Comparison of ENCODE assay signal across 2 cellular contexts in the genomic region with DNA sequence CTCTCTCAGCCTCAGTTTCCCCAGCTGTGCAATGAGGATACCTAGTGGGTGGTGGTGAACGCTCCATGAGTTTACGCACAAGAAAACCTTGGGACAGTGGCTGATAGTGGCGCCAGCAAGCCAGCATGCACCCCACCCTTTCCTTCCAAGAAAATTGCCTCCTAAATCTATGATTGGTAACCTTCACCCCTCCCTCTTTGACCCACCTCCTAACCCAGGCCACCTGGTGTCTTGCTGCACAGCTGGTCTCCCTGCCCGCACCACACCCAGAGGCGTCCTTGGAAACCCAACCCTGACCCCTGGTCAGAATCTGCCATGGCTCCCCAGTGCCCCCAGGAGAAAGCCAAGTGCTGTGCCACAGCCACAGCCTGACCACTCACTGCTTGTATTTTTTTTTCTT.
TF ChIP-seq lines count a peak whose summit lies in the region.

No MANE protein-coding gene starts in this region.

TF ChIP-seq in A549, 52 proteins besides CTCF, POLR2A, EP300 and RAD21:
- TF ChIP-seq FOSB (CRISPR knock-in tag; IDR thresholded peaks at IDR 0.05) (0 out of 2 replicates have a peak, but pooled peaks have one; percentile 73), HOXB13 (CRISPR knock-in tag; IDR thresholded peaks at IDR 0.05; ENCODE audit: low read depth) (peak; percentile 89), EHF (CRISPR knock-in tag; IDR thresholded peaks at IDR 0.05) (0 out of 2 replicates have a peak, but pooled peaks have one; percentile 39), ESRRA (IDR thresholded peaks at IDR 0.05; ENCODE audit: borderline replicate concordance, low read length) (no peak), BHLHE40 (IDR thresholded peaks at IDR 0.05; ENCODE audit: low read depth, low read length) (no peak), FOSL2 (IDR thresholded peaks at IDR 0.05) (no peak), FOSL2 (CRISPR knock-in tag; IDR thresholded peaks at IDR 0.05) (no peak), HEYL (CRISPR knock-in tag; IDR thresholded peaks at IDR 0.05) (no peak), JUN (IDR thresholded peaks at IDR 0.05) (no peak), MAZ (IDR thresholded peaks at IDR 0.05; ENCODE audit: borderline replicate concordance, low read depth, low read length) (no peak), RCOR1 (IDR thresholded peaks at IDR 0.05; ENCODE audit: low read depth, low read length) (no peak), HOXB5 (CRISPR knock-in tag; IDR thresholded peaks at IDR 0.05) (no peak), ZFP36 (IDR thresholded peaks at IDR 0.05; ENCODE audit: borderline replicate concordance, partially characterized antibody) (peak; percentile 51), GATA3 (IDR thresholded peaks at IDR 0.05; ENCODE audit: borderline replicate concordance) (no peak), KDM1A (IDR thresholded peaks at IDR 0.05; ENCODE audit: low read depth) (no peak)
- TF ChIP-seq, protein P1, sequence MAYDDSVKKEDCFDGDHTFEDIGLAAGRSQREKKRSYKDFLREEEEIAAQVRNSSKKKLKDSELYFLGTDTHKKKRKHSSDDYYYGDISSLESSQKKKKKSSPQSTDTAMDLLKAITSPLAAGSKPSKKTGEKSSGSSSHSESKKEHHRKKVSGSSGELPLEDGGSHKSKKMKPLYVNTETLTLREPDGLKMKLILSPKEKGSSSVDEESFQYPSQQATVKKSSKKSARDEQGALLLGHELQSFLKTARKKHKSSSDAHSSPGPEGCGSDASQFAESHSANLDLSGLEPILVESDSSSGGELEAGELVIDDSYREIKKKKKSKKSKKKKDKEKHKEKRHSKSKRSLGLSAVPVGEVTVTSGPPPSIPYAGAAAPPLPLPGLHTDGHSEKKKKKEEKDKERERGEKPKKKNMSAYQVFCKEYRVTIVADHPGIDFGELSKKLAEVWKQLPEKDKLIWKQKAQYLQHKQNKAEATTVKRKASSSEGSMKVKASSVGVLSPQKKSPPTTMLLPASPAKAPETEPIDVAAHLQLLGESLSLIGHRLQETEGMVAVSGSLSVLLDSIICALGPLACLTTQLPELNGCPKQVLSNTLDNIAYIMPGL (CRISPR knock-in tag; IDR thresholded peaks at IDR 0.05; ENCODE audit: borderline replicate concordance) = no peak
- TF ChIP-seq, protein P2, sequence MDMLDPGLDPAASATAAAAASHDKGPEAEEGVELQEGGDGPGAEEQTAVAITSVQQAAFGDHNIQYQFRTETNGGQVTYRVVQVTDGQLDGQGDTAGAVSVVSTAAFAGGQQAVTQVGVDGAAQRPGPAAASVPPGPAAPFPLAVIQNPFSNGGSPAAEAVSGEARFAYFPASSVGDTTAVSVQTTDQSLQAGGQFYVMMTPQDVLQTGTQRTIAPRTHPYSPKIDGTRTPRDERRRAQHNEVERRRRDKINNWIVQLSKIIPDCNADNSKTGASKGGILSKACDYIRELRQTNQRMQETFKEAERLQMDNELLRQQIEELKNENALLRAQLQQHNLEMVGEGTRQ (IDR thresholded peaks at IDR 0.05) = no peak
- TF ChIP-seq, protein P3, sequence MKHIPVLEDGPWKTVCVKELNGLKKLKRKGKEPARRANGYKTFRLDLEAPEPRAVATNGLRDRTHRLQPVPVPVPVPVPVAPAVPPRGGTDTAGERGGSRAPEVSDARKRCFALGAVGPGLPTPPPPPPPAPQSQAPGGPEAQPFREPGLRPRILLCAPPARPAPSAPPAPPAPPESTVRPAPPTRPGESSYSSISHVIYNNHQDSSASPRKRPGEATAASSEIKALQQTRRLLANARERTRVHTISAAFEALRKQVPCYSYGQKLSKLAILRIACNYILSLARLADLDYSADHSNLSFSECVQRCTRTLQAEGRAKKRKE (CRISPR knock-in tag; IDR thresholded peaks at IDR 0.05; ENCODE audit: low read depth) = peak; percentile 61; the same call in 1 of the 2 replicates
- TF ChIP-seq, protein P4, sequence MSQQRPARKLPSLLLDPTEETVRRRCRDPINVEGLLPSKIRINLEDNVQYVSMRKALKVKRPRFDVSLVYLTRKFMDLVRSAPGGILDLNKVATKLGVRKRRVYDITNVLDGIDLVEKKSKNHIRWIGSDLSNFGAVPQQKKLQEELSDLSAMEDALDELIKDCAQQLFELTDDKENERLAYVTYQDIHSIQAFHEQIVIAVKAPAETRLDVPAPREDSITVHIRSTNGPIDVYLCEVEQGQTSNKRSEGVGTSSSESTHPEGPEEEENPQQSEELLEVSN (IDR thresholded peaks at IDR 0.05; ENCODE audit: borderline replicate concordance, low read depth) = no peak
- TF ChIP-seq, protein P5, sequence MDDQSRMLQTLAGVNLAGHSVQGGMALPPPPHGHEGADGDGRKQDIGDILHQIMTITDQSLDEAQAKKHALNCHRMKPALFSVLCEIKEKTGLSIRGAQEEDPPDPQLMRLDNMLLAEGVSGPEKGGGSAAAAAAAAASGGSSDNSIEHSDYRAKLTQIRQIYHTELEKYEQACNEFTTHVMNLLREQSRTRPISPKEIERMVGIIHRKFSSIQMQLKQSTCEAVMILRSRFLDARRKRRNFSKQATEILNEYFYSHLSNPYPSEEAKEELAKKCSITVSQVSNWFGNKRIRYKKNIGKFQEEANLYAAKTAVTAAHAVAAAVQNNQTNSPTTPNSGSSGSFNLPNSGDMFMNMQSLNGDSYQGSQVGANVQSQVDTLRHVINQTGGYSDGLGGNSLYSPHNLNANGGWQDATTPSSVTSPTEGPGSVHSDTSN (IDR thresholded peaks at IDR 0.05) = 0 out of 2 replicates have a peak, but pooled peaks have one; percentile 43

TF ChIP-seq in HCT116, 20 proteins besides CTCF, POLR2A, EP300 and RAD21 (continued from another document):
- no peak for TF ChIP-seq EZH2 (IDR thresholded peaks at IDR 0.05)
- TF ChIP-seq, protein P6, sequence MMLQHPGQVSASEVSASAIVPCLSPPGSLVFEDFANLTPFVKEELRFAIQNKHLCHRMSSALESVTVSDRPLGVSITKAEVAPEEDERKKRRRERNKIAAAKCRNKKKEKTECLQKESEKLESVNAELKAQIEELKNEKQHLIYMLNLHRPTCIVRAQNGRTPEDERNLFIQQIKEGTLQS (IDR thresholded peaks at IDR 0.05) = no peak
- no peak for TF ChIP-seq CEBPB (IDR thresholded peaks at IDR 0.05; ENCODE audit: low read depth)
- no peak for TF ChIP-seq ZFX (IDR thresholded peaks at IDR 0.05)
- TF ChIP-seq, protein P7, sequence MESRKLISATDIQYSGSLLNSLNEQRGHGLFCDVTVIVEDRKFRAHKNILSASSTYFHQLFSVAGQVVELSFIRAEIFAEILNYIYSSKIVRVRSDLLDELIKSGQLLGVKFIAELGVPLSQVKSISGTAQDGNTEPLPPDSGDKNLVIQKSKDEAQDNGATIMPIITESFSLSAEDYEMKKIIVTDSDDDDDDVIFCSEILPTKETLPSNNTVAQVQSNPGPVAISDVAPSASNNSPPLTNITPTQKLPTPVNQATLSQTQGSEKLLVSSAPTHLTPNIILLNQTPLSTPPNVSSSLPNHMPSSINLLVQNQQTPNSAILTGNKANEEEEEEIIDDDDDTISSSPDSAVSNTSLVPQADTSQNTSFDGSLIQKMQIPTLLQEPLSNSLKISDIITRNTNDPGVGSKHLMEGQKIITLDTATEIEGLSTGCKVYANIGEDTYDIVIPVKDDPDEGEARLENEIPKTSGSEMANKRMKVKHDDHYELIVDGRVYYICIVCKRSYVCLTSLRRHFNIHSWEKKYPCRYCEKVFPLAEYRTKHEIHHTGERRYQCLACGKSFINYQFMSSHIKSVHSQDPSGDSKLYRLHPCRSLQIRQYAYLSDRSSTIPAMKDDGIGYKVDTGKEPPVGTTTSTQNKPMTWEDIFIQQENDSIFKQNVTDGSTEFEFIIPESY (IDR thresholded peaks at IDR 0.05; ENCODE audit: extremely low read depth, insufficient replicate concordance, low read length) = no peak
- no peak for TF ChIP-seq EZH2phosphoT487 (IDR thresholded peaks at IDR 0.05; ENCODE audit: borderline replicate concordance)
- no peak for TF ChIP-seq CBX3 (IDR thresholded peaks at IDR 0.05; ENCODE audit: low read depth)
- TF ChIP-seq SRF (IDR thresholded peaks at IDR 0.05; ENCODE audit: low read depth) = no peak
- TF ChIP-seq SIN3A (IDR thresholded peaks at IDR 0.05; ENCODE audit: low read depth) = no peak
- TF ChIP-seq TCF7L2 (IDR thresholded peaks at IDR 0.05; ENCODE audit: borderline replicate concordance, extremely low read depth, insufficient read depth, insufficient read length) = no peak
- TF ChIP-seq, protein P8, sequence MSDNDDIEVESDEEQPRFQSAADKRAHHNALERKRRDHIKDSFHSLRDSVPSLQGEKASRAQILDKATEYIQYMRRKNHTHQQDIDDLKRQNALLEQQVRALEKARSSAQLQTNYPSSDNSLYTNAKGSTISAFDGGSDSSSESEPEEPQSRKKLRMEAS (IDR thresholded peaks at IDR 0.05) = no peak
- no peak for TF ChIP-seq ELF1 (IDR thresholded peaks at IDR 0.05; ENCODE audit: borderline replicate concordance, low read depth)
- no peak for TF ChIP-seq JUND (IDR thresholded peaks at IDR 0.05)
- TF ChIP-seq, protein P9, sequence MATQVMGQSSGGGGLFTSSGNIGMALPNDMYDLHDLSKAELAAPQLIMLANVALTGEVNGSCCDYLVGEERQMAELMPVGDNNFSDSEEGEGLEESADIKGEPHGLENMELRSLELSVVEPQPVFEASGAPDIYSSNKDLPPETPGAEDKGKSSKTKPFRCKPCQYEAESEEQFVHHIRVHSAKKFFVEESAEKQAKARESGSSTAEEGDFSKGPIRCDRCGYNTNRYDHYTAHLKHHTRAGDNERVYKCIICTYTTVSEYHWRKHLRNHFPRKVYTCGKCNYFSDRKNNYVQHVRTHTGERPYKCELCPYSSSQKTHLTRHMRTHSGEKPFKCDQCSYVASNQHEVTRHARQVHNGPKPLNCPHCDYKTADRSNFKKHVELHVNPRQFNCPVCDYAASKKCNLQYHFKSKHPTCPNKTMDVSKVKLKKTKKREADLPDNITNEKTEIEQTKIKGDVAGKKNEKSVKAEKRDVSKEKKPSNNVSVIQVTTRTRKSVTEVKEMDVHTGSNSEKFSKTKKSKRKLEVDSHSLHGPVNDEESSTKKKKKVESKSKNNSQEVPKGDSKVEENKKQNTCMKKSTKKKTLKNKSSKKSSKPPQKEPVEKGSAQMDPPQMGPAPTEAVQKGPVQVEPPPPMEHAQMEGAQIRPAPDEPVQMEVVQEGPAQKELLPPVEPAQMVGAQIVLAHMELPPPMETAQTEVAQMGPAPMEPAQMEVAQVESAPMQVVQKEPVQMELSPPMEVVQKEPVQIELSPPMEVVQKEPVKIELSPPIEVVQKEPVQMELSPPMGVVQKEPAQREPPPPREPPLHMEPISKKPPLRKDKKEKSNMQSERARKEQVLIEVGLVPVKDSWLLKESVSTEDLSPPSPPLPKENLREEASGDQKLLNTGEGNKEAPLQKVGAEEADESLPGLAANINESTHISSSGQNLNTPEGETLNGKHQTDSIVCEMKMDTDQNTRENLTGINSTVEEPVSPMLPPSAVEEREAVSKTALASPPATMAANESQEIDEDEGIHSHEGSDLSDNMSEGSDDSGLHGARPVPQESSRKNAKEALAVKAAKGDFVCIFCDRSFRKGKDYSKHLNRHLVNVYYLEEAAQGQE (IDR thresholded peaks at IDR 0.05; ENCODE audit: low read depth) = no peak
- no peak for TF ChIP-seq POLR2AphosphoS5 (IDR thresholded peaks at IDR 0.05; ENCODE audit: low read depth, low read length)
- no peak for TF ChIP-seq FOSL1 (IDR thresholded peaks at IDR 0.05; ENCODE audit: low read depth)
- no peak for TF ChIP-seq YY1 (IDR thresholded peaks at IDR 0.05; ENCODE audit: extremely low read depth, insufficient replicate concordance, low read depth, low read length)
- no peak for TF ChIP-seq SP1 (IDR thresholded peaks at IDR 0.05; ENCODE audit: low read depth)
